In the genomic region with DNA sequence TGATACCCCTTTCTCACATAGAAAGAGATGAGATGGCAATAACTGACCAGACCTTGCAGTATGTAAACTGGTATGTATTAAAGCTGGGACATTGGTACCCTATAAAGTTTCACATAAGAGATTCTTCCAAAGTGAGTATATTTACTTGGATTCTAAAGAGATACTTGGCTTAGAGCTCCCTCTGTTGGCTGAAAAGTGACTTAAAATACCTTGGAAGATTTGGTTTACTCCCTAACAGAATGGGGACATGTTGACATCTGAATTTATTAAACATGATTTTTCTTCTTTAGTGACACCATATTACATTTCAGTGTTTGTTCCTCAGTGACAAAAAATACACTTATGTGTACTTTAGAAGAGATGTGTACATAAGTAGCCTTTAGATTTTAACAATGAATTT, we compare ENCODE assay signal across 8 cellular contexts. TPM values are rescaled to one million over a fixed set of nuclear protein-coding genes. Genes with fewer than 3 reads are reported as not detected.
A peak's percentile ranks its signal among the peaks of the same experiment; 100 is the strongest.
DNase-seq lines count a peak whose midpoint lies in the region; ATAC-seq, FAIRE-seq and TF ChIP-seq lines count a peak whose summit lies in the region.

No MANE protein-coding gene starts in this region.

- H3K27ac ChIP-seq in C4-2B (no peak overlapping the region), ascending aorta (no peak overlapping the region), transverse colon (no peak overlapping the region)

- peak; percentile 4 for DNase-seq in GM18507 (ENCODE audit: extremely low spot score, insufficient read length, low read depth)
- DNase-seq in NCI-H2227 treated with DMSO at 0.1 percent for 48 hours (lab: John Stamatoyannopoulos, UW) = peak; percentile 33
- DNase-seq in ascending aorta (ENCODE audit: low spot score in 2 of 2) = no peak
- peak; percentile 67 for DNase-seq in iPS-NIHi7 (ENCODE audit: extremely low spot score)
- DNase-seq in transverse colon = no peak

- no peak for TF ChIP-seq POLR2A in transverse colon (IDR thresholded peaks at IDR 0.05)

- intact Hi-C loops in ascending aorta (cut with DNase I) (loop anchor here (5.0 kb wide), 1 partner anchor 273 kb away; a partner anchor contains a TSS), transverse colon (cut with DNase I; ENCODE audit: low total_unique reads) (no loop called here)

- peak; percentile 80 for FAIRE-seq in GM18507 (lab: Jason Lieb, UNC)

- TF ChIP-seq CTCF in C4-2B (conservative IDR thresholded peaks at IDR 0.05) = peak; percentile 69
- peak; percentile 11 to 60 (median 49) for TF ChIP-seq CTCF in ascending aorta (IDR thresholded peaks at IDR 0.05)
- TF ChIP-seq CTCF in transverse colon (IDR thresholded peaks at IDR 0.05) = peak; percentile 36 to 69 (median 48)

- no peaks in the 10 kb centered on the region for H3K27me3 ChIP-seq in ascending aorta
- H3K27me3 ChIP-seq in transverse colon = no peaks in the 10 kb centered on the region

- TF ChIP-seq EP300 in transverse colon (IDR thresholded peaks at IDR 0.05; ENCODE audit: low read depth) = no peak

- H3K9me3 ChIP-seq in ascending aorta (no peaks in the 10 kb centered on the region), transverse colon (no peaks in the 10 kb centered on the region)

- in situ Hi-C loops in transverse colon (cut with MboI; ENCODE audit: low pct_ligation_motif_present in 1 of 4, low pct_unique_long_range_greater_than_20kb in 1 of 4, low sequenced_read_pairs in 3 of 4) = loop anchor here in 1 of 4 donors (25.0 kb wide), 1 partner anchor 118 kb away; a partner anchor contains a TSS

- H3K4me3 ChIP-seq in ascending aorta = no peak overlapping the region
- H3K4me3 ChIP-seq in transverse colon = no peak overlapping the region

- ATAC-seq in HG03108 (IDR thresholded peaks at IDR 0.05; ENCODE audit: unreplicated experiment) (no peak), HG03175 (IDR thresholded peaks at IDR 0.05; ENCODE audit: unreplicated experiment) (no peak)

- H3K4me1 ChIP-seq in ascending aorta (no peaks in the 10 kb centered on the region), transverse colon (no peaks in the 10 kb centered on the region)

- H3K36me3 ChIP-seq in ascending aorta (no peaks in the 10 kb centered on the region), transverse colon (no peaks in the 10 kb centered on the region)

RNA-seq across cellular contexts. Expression of a gene that starts 47.9 kb away (rescaled TPM):
- total RNA-seq in ascending aorta (1.5 TPM), transverse colon (1 to 10 TPM in 1 of 4 donors, under 1 TPM in 1, not detected in 2; 0.96 to 1.3 TPM)

Comparison
In these comparisons a context has a peak if more than half of its experiments do, and no peak if none do; other contexts are left out.
1. DNase-seq: peak in GM18507 (single experiment), NCI-H2227 treated with DMSO at 0.1 percent for 48 hours (single experiment) and iPS-NIHi7 (single experiment); none in ascending aorta (0 of 2) and transverse colon (single experiment).
2. Peak in every context shown above with its lines, with median percentiles within 50 percentile points of each other: CTCF ChIP-seq.